1 cellular context compared by ENCODE assay signal in the genomic region with DNA sequence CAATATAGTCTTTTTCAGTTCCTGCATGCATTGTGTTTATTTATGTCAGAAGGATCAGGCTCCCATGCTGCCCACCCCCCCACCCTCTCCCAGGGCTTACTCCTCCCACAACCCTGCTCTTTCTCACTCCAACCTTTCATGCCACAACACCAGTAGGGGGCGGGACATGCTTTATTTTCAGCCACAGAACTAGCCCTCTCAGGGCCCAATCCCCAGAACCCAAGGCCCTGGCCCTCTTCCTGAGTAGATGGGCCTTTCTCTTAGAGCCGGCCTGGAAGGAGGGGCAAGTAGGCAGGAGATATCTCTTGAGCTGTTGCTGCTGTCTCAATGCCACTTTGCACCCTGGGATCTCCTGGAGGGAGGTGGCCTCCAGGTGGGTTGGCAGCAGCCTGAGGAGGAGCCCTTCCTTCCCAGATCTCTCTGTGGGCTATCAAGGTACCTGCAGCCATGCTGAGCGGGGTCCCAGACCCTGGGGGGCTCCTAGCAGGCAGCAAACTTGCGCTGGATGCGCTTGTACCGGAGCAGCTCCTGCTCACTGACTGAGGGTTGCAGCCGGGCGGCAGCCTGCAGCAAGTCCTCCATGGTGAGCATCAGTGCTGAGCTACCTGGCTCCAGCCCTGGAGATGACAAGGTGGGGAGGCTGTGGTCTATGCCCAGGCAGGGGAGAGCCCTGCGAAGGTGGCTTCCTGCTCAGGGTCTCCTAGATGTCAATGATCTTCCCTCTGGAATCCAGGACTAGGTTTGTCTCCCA.
TF ChIP-seq lines count a peak whose summit lies in the region.

No MANE protein-coding gene starts in this region.

TF ChIP-seq in Ishikawa, 13 proteins besides CTCF, POLR2A, EP300 and RAD21 (continued from another document):
- TF ChIP-seq, protein P1, sequence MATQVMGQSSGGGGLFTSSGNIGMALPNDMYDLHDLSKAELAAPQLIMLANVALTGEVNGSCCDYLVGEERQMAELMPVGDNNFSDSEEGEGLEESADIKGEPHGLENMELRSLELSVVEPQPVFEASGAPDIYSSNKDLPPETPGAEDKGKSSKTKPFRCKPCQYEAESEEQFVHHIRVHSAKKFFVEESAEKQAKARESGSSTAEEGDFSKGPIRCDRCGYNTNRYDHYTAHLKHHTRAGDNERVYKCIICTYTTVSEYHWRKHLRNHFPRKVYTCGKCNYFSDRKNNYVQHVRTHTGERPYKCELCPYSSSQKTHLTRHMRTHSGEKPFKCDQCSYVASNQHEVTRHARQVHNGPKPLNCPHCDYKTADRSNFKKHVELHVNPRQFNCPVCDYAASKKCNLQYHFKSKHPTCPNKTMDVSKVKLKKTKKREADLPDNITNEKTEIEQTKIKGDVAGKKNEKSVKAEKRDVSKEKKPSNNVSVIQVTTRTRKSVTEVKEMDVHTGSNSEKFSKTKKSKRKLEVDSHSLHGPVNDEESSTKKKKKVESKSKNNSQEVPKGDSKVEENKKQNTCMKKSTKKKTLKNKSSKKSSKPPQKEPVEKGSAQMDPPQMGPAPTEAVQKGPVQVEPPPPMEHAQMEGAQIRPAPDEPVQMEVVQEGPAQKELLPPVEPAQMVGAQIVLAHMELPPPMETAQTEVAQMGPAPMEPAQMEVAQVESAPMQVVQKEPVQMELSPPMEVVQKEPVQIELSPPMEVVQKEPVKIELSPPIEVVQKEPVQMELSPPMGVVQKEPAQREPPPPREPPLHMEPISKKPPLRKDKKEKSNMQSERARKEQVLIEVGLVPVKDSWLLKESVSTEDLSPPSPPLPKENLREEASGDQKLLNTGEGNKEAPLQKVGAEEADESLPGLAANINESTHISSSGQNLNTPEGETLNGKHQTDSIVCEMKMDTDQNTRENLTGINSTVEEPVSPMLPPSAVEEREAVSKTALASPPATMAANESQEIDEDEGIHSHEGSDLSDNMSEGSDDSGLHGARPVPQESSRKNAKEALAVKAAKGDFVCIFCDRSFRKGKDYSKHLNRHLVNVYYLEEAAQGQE (IDR thresholded peaks at IDR 0.05; ENCODE audit: low read depth), result no peak
- TF ChIP-seq CEBPB (IDR thresholded peaks at IDR 0.05), result no peak
- TF ChIP-seq TAF1 (IDR thresholded peaks at IDR 0.05; ENCODE audit: low read depth), result no peak
- TF ChIP-seq TEAD4 (IDR thresholded peaks at IDR 0.05), result no peak
- no peak for TF ChIP-seq NFIC (IDR thresholded peaks at IDR 0.05)
- TF ChIP-seq CREB1 (IDR thresholded peaks at IDR 0.05; ENCODE audit: low read depth), result no peak
- TF ChIP-seq YY1 (IDR thresholded peaks at IDR 0.05; ENCODE audit: low read depth), result no peak
- TF ChIP-seq ZBTB7A (IDR thresholded peaks at IDR 0.05; ENCODE audit: low read depth), result no peak
- TF ChIP-seq TCF12 (IDR thresholded peaks at IDR 0.05; ENCODE audit: low read depth), result no peak
